2 cellular contexts compared by ENCODE assay signal in the genomic region with DNA sequence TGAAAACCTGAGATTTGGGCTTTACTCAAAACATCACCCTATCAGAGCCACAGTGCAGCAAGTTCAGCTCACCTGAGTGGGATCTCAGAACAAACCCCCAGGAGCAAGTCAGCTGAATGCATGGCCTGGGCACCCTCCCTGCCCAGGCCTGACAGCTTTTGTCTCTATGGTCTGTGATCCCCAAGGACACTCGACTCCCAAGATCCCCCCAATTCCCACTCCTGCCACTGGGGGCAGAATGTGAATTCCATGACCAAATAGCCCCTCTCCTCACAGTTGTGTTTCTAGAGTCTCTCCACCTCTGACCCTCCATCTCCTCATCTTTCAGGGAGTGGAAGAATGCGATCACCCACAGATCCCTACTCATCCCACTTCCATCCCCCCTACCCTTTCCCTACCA.
TF ChIP-seq lines count a peak whose summit lies in the region.

No MANE protein-coding gene starts in this region.

TF ChIP-seq in GM23338, 12 proteins besides CTCF, POLR2A, EP300 and RAD21 (continued from another document):
- TF ChIP-seq, protein P1, sequence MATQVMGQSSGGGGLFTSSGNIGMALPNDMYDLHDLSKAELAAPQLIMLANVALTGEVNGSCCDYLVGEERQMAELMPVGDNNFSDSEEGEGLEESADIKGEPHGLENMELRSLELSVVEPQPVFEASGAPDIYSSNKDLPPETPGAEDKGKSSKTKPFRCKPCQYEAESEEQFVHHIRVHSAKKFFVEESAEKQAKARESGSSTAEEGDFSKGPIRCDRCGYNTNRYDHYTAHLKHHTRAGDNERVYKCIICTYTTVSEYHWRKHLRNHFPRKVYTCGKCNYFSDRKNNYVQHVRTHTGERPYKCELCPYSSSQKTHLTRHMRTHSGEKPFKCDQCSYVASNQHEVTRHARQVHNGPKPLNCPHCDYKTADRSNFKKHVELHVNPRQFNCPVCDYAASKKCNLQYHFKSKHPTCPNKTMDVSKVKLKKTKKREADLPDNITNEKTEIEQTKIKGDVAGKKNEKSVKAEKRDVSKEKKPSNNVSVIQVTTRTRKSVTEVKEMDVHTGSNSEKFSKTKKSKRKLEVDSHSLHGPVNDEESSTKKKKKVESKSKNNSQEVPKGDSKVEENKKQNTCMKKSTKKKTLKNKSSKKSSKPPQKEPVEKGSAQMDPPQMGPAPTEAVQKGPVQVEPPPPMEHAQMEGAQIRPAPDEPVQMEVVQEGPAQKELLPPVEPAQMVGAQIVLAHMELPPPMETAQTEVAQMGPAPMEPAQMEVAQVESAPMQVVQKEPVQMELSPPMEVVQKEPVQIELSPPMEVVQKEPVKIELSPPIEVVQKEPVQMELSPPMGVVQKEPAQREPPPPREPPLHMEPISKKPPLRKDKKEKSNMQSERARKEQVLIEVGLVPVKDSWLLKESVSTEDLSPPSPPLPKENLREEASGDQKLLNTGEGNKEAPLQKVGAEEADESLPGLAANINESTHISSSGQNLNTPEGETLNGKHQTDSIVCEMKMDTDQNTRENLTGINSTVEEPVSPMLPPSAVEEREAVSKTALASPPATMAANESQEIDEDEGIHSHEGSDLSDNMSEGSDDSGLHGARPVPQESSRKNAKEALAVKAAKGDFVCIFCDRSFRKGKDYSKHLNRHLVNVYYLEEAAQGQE (IDR thresholded peaks at IDR 0.05; ENCODE audit: unreplicated experiment): no peak
- TF ChIP-seq, protein P2, sequence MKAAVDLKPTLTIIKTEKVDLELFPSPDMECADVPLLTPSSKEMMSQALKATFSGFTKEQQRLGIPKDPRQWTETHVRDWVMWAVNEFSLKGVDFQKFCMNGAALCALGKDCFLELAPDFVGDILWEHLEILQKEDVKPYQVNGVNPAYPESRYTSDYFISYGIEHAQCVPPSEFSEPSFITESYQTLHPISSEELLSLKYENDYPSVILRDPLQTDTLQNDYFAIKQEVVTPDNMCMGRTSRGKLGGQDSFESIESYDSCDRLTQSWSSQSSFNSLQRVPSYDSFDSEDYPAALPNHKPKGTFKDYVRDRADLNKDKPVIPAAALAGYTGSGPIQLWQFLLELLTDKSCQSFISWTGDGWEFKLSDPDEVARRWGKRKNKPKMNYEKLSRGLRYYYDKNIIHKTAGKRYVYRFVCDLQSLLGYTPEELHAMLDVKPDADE (IDR thresholded peaks at IDR 0.05): no peak
- TF ChIP-seq CREB1 (CRISPR knock-in tag; IDR thresholded peaks at IDR 0.05; ENCODE audit: low read depth): no peak
- no peak for TF ChIP-seq JUNB (IDR thresholded peaks at IDR 0.05; ENCODE audit: unreplicated experiment)
- TF ChIP-seq ZNF331 (CRISPR knock-in tag; IDR thresholded peaks at IDR 0.05; ENCODE audit: low read depth): no peak

TF ChIP-seq in K562, 482 proteins besides CTCF, POLR2A, EP300 and RAD21:
- TF ChIP-seq, protein P3, sequence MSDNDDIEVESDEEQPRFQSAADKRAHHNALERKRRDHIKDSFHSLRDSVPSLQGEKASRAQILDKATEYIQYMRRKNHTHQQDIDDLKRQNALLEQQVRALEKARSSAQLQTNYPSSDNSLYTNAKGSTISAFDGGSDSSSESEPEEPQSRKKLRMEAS (CRISPR knock-in tag; IDR thresholded peaks at IDR 0.05): 0 out of 2 replicates have a peak, but pooled peaks have one; percentile 9
- TF ChIP-seq HDAC6 (IDR thresholded peaks at IDR 0.05; ENCODE audit: low read depth, low read length): no peak
- no peak for TF ChIP-seq MCM5 (IDR thresholded peaks at IDR 0.05; ENCODE audit: low read depth)
- no peak for TF ChIP-seq ZNF668 (CRISPR knock-in tag; IDR thresholded peaks at IDR 0.05)
- no peak for TF ChIP-seq ADNP (tag; IDR thresholded peaks at IDR 0.05)
- TF ChIP-seq FOXK2 (conservative IDR thresholded peaks at IDR 0.05 in 1 of 2, IDR thresholded peaks at IDR 0.05 in 1 of 2; ENCODE audit: low read depth in 2 of 2): no peak
- TF ChIP-seq, protein P4, sequence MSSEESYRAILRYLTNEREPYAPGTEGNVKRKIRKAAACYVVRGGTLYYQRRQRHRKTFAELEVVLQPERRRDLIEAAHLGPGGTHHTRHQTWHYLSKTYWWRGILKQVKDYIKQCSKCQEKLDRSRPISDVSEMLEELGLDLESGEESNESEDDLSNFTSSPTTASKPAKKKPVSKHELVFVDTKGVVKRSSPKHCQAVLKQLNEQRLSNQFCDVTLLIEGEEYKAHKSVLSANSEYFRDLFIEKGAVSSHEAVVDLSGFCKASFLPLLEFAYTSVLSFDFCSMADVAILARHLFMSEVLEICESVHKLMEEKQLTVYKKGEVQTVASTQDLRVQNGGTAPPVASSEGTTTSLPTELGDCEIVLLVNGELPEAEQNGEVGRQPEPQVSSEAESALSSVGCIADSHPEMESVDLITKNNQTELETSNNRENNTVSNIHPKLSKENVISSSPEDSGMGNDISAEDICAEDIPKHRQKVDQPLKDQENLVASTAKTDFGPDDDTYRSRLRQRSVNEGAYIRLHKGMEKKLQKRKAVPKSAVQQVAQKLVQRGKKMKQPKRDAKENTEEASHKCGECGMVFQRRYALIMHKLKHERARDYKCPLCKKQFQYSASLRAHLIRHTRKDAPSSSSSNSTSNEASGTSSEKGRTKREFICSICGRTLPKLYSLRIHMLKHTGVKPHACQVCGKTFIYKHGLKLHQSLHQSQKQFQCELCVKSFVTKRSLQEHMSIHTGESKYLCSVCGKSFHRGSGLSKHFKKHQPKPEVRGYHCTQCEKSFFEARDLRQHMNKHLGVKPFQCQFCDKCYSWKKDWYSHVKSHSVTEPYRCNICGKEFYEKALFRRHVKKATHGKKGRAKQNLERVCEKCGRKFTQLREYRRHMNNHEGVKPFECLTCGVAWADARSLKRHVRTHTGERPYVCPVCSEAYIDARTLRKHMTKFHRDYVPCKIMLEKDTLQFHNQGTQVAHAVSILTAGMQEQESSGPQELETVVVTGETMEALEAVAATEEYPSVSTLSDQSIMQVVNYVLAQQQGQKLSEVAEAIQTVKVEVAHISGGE (CRISPR knock-in tag; IDR thresholded peaks at IDR 0.05): no peak
- TF ChIP-seq, protein P5, sequence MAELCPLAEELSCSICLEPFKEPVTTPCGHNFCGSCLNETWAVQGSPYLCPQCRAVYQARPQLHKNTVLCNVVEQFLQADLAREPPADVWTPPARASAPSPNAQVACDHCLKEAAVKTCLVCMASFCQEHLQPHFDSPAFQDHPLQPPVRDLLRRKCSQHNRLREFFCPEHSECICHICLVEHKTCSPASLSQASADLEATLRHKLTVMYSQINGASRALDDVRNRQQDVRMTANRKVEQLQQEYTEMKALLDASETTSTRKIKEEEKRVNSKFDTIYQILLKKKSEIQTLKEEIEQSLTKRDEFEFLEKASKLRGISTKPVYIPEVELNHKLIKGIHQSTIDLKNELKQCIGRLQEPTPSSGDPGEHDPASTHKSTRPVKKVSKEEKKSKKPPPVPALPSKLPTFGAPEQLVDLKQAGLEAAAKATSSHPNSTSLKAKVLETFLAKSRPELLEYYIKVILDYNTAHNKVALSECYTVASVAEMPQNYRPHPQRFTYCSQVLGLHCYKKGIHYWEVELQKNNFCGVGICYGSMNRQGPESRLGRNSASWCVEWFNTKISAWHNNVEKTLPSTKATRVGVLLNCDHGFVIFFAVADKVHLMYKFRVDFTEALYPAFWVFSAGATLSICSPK (IDR thresholded peaks at IDR 0.05; ENCODE audit: borderline replicate concordance): no peak
- no peak for TF ChIP-seq NEUROD1 (IDR thresholded peaks at IDR 0.05; ENCODE audit: borderline replicate concordance, low read depth, low read length, partially characterized antibody)
- no peak for TF ChIP-seq PRMT5 (CRISPR knock-in tag; IDR thresholded peaks at IDR 0.05)
- TF ChIP-seq, protein P6, sequence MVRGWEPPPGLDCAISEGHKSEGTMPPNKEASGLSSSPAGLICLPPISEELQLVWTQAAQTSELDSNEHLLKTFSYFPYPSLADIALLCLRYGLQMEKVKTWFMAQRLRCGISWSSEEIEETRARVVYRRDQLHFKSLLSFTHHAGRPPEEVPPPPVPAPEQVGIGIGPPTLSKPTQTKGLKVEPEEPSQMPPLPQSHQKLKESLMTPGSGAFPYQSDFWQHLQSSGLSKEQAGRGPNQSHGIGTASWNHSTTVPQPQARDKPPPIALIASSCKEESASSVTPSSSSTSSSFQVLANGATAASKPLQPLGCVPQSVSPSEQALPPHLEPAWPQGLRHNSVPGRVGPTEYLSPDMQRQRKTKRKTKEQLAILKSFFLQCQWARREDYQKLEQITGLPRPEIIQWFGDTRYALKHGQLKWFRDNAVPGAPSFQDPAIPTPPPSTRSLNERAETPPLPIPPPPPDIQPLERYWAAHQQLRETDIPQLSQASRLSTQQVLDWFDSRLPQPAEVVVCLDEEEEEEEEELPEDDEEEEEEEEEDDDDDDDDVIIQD (CRISPR knock-in tag; IDR thresholded peaks at IDR 0.05): no peak
- TF ChIP-seq ESRRA (IDR thresholded peaks at IDR 0.05; ENCODE audit: borderline replicate concordance, low read depth): no peak
- TF ChIP-seq ZFP36 (IDR thresholded peaks at IDR 0.05; ENCODE audit: low read depth, low read length, partially characterized antibody): no peak
- TF ChIP-seq SAFB (IDR thresholded peaks at IDR 0.05; ENCODE audit: borderline replicate concordance, low read depth, low read length): no peak
- no peak for TF ChIP-seq LEF1 (IDR thresholded peaks at IDR 0.05)
- TF ChIP-seq, protein P7, sequence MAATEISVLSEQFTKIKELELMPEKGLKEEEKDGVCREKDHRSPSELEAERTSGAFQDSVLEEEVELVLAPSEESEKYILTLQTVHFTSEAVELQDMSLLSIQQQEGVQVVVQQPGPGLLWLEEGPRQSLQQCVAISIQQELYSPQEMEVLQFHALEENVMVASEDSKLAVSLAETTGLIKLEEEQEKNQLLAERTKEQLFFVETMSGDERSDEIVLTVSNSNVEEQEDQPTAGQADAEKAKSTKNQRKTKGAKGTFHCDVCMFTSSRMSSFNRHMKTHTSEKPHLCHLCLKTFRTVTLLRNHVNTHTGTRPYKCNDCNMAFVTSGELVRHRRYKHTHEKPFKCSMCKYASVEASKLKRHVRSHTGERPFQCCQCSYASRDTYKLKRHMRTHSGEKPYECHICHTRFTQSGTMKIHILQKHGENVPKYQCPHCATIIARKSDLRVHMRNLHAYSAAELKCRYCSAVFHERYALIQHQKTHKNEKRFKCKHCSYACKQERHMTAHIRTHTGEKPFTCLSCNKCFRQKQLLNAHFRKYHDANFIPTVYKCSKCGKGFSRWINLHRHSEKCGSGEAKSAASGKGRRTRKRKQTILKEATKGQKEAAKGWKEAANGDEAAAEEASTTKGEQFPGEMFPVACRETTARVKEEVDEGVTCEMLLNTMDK (IDR thresholded peaks at IDR 0.05; ENCODE audit: borderline replicate concordance, insufficient read depth, low read depth, low read length, poor library complexity, severe bottlenecking): no peak
- TF ChIP-seq ZNF778 (CRISPR knock-in tag; IDR thresholded peaks at IDR 0.05): no peak
- no peak for TF ChIP-seq ZC3H11A (IDR thresholded peaks at IDR 0.05; ENCODE audit: low read depth, low read length)
- TF ChIP-seq, protein P8, sequence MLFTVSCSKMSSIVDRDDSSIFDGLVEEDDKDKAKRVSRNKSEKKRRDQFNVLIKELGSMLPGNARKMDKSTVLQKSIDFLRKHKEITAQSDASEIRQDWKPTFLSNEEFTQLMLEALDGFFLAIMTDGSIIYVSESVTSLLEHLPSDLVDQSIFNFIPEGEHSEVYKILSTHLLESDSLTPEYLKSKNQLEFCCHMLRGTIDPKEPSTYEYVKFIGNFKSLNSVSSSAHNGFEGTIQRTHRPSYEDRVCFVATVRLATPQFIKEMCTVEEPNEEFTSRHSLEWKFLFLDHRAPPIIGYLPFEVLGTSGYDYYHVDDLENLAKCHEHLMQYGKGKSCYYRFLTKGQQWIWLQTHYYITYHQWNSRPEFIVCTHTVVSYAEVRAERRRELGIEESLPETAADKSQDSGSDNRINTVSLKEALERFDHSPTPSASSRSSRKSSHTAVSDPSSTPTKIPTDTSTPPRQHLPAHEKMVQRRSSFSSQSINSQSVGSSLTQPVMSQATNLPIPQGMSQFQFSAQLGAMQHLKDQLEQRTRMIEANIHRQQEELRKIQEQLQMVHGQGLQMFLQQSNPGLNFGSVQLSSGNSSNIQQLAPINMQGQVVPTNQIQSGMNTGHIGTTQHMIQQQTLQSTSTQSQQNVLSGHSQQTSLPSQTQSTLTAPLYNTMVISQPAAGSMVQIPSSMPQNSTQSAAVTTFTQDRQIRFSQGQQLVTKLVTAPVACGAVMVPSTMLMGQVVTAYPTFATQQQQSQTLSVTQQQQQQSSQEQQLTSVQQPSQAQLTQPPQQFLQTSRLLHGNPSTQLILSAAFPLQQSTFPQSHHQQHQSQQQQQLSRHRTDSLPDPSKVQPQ (CRISPR knock-in tag; IDR thresholded peaks at IDR 0.05; ENCODE audit: borderline replicate concordance): no peak
- TF ChIP-seq TEAD1 (CRISPR knock-in tag; IDR thresholded peaks at IDR 0.05): 0 out of 4 replicates have a peak, but pooled peaks of 1 of the 2 experiments have one; percentile 22
- 0 out of 2 replicates have a peak, but pooled peaks have one; percentile 38 for TF ChIP-seq ZBTB7A (IDR thresholded peaks at IDR 0.05; ENCODE audit: borderline replicate concordance, control insufficient read depth, low read depth, low read length)
- no peak for TF ChIP-seq CHD1 (IDR thresholded peaks at IDR 0.05; ENCODE audit: low read length)
